ENCODE assay signal across 13 cellular contexts in genomic region chr14:24378981-24379906, GRCh38. TPM values are rescaled to one million over a fixed set of nuclear protein-coding genes. Genes with fewer than 3 reads are reported as not detected.
"Had no signal": no experiment of that assay in that cellular context is flagged by ENCODE, and none has a peak within 500 bp of the region (broad histone marks: within the 10 kb centered on the region; RNA-seq: fewer than 3 reads in every experiment).

No MANE protein-coding gene starts in this region.

- H3K4me1 Mint-ChIP-seq: T-cell had no signal

- H3K36me3 Mint-ChIP-seq: T-cell had no signal

- DNase-seq: activated CD4-positive, alpha-beta T cell treated with anti-CD3 and anti-CD28 coated beads for 1 hour; activated CD8-positive, alpha-beta T cell treated with anti-CD3 and anti-CD28 coated beads for 36 hours; activated effector memory CD4-positive, alpha-beta T cell treated with Interleukin-2 at 50 U/mL for 16 hours; activated naive CD4-positive, alpha-beta T cell treated with anti-CD3 and anti-CD28 coated beads, Interleukin-2, amount 50 U/mL, for 16 hours; activated T-cell treated with anti-CD3 and anti-CD28 coated beads, Interleukin-2, amount 50 U/mL, for 4 hours; central memory CD4-positive, alpha-beta T cell; colonic mucosa; foreskin keratinocyte; mesendoderm; ovary; stimulated activated CD4-positive, alpha-beta T cell treated with anti-CD3 and anti-CD28 coated beads, Interleukin-1b, Interleukin-23, amount 100 ng/mL, for 48 hours; T-cell had no signal

- H3K4me3 Mint-ChIP-seq: activated CD8-positive, alpha-beta T cell treated with anti-CD3 and anti-CD28 coated beads for 36 hours; activated T-cell treated with anti-CD3 and anti-CD28 coated beads, Interleukin-2, amount 50 U/mL, for 4 hours; T-cell had no signal

- H3K27ac Mint-ChIP-seq: activated CD8-positive, alpha-beta T cell treated with anti-CD3 and anti-CD28 coated beads for 36 hours; T-cell had no signal

- H3K9me3 Mint-ChIP-seq: activated CD8-positive, alpha-beta T cell treated with anti-CD3 and anti-CD28 coated beads for 36 hours; activated T-cell treated with anti-CD3 and anti-CD28 coated beads, Interleukin-2, amount 50 U/mL, for 4 hours; T-cell had no signal

RNA-seq across cellular contexts. Expression of gene RIPK3, which starts 39.5 kb away (rescaled TPM):
- polyA plus RNA-seq: neural cell had no signal

RNA-seq across cellular contexts. Expression of gene ADCY4, which starts 44.4 kb away (rescaled TPM):
- polyA plus RNA-seq: neural cell had no signal

RNA-seq across cellular contexts. Expression of gene CBLN3, which starts 50.2 kb away (rescaled TPM):
- polyA plus RNA-seq: neural cell had no signal
